Comparison of ENCODE assay signal across 14 cellular contexts in the genomic region with DNA sequence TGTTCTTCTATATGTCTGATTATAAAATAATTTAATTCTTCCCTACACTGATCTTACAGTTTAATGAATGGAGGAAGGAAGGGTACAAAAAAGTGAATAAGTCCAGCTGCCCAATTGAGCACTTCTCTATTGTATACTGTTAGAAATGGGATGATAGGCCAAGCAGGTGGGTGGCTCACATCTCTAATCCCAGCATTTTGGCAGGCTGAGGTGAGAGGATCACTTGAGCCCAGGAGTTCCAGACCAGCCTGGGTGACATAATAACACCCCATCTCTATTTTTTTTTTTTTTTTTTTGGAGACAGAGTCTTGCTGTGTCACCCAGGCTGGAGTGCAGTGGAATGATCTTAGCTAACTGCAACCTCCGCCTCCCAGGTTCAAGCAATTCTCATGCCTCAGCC. TPM values are rescaled to one million over a fixed set of nuclear protein-coding genes. Genes with fewer than 3 reads are reported as not detected.
A peak's percentile ranks its signal among the peaks of the same experiment; 100 is the strongest.
DNase-seq lines count a peak whose midpoint lies in the region; ATAC-seq and TF ChIP-seq lines count a peak whose summit lies in the region.
"Had no signal": no experiment of that assay in that cellular context is flagged by ENCODE, and none has a peak within 500 bp of the region (broad histone marks: within the 10 kb centered on the region; RNA-seq: fewer than 3 reads in every experiment).

No MANE protein-coding gene starts in this region.

- H3K27me3 Mint-ChIP-seq in activated CD4-positive, alpha-beta T cell treated with anti-CD3 and anti-CD28 coated beads for 36 hours = no peaks in the 10 kb centered on the region
- no peaks in the 10 kb centered on the region for H3K27me3 Mint-ChIP-seq in CD8-positive, alpha-beta memory T cell
- H3K27me3 Mint-ChIP-seq in effector memory CD8-positive, alpha-beta T cell = no peaks in the 10 kb centered on the region

- POLR2A ChIA-PET in activated CD4-positive, alpha-beta T cell treated with anti-CD3 and anti-CD28 coated beads for 36 hours (lab: Charles Lee) = no interaction called here
- POLR2A ChIA-PET in CD8-positive, alpha-beta memory T cell (lab: Charles Lee) = interaction anchor here (0.7 to 1.9 kb wide), 2 partner anchors 10 to 45 kb away, joined by 4 to 11 read pairs; no protein-coding TSS in a partner anchor

- H3K4me1 Mint-ChIP-seq in activated CD4-positive, alpha-beta T cell treated with anti-CD3 and anti-CD28 coated beads for 36 hours = peaks cover 36% of the 10 kb centered on the region
- H3K4me1 Mint-ChIP-seq in CD8-positive, alpha-beta memory T cell = peaks cover 59 to 73% (median 73%) of the 10 kb centered on the region in 3 donors
- peaks cover 39 to 72% of the 10 kb centered on the region in 2 donors for H3K4me1 Mint-ChIP-seq in effector memory CD8-positive, alpha-beta T cell (ENCODE audit: low read depth in 2 of 2)

- no peak for TF ChIP-seq CTCF in neutrophil (IDR thresholded peaks at IDR 0.05)

- CTCF ChIA-PET in activated CD4-positive, alpha-beta T cell treated with anti-CD3 and anti-CD28 coated beads for 36 hours (lab: Charles Lee) = interaction anchor here (1.0 to 6.0 kb wide), 3 partner anchors 10 to 41 kb away, joined by 3 to 35 read pairs (median 3); no protein-coding TSS in a partner anchor
- CTCF ChIA-PET in CD8-positive, alpha-beta memory T cell (lab: Charles Lee) = interaction anchor here (1.3 to 3.7 kb wide), 2 partner anchors 43 to 58 kb away, joined by 3 to 24 read pairs; a partner anchor contains a TSS

- DNase-seq in activated CD4-positive, alpha-beta T cell treated with anti-CD3 and anti-CD28 coated beads for 36 hours = no peak
- DNase-seq in activated CD4-positive, alpha-beta T cell treated with anti-CD3 and anti-CD28 coated beads for 48 hours = no peak
- no peak for DNase-seq in CD8-positive, alpha-beta memory T cell
- DNase-seq in effector memory CD8-positive, alpha-beta T cell = no peak
- DNase-seq in SW480 (ENCODE audit: low spot score) = no peak
- no peak for DNase-seq in activated CD4-positive, CD25-positive, alpha-beta regulatory T cell treated with anti-CD3 and anti-CD28 coated beads, Interleukin-2, amount 50 U/mL, for 72 hours
- DNase-seq: Calu3, IMR-90, NCI-H1417 treated with DMSO at 0.1 percent for 48 hours, NCI-H2029, NCI-H510A treated with DMSO at 0.1 percent for 48 hours had no signal

- H3K4me3 ChIP-seq in CD8-positive, alpha-beta memory T cell (ENCODE audit: low read length) = no peak overlapping the region
- no peak overlapping the region for H3K4me3 ChIP-seq in neutrophil (ENCODE audit: low read depth in 1 of 2, low read length in 1 of 2)

- no peak for ATAC-seq in activated CD4-positive, alpha-beta T cell treated with anti-CD3 and anti-CD28 coated beads for 36 hours
- no peak for ATAC-seq in effector memory CD8-positive, alpha-beta T cell (replicated peaks)
- ATAC-seq in GM18520 (IDR thresholded peaks at IDR 0.05; ENCODE audit: unreplicated experiment) = no peak

- no peak overlapping the region for H3K4me3 Mint-ChIP-seq in activated CD4-positive, alpha-beta T cell treated with anti-CD3 and anti-CD28 coated beads for 36 hours
- peak overlapping the region in 1 of 7 donors; percentile 14 for H3K4me3 Mint-ChIP-seq in CD8-positive, alpha-beta memory T cell
- peak overlapping the region in 1 of 2 donors; percentile 4 for H3K4me3 Mint-ChIP-seq in effector memory CD8-positive, alpha-beta T cell

- intact Hi-C loops in activated CD4-positive, alpha-beta T cell treated with anti-CD3 and anti-CD28 coated beads for 36 hours (cut with DNase I, micrococcal nuclease) = no loop called here

- peaks cover 32% of the 10 kb centered on the region for H3K4me1 ChIP-seq in CD8-positive, alpha-beta memory T cell (ENCODE audit: insufficient read depth, low read length)
- H3K4me1 ChIP-seq in neutrophil (ENCODE audit: control insufficient read depth in 1 of 2, insufficient read depth in 1 of 2, low read depth in 1 of 2, low read length in 1 of 2) = peaks cover 18 to 32% of the 10 kb centered on the region in 2 experiments

- no peak overlapping the region for H3K27ac ChIP-seq in CD8-positive, alpha-beta memory T cell (ENCODE audit: low read depth, low read length)
- peak overlapping the region; percentile 18 for H3K27ac ChIP-seq in neutrophil
- H3K27ac ChIP-seq: C4-2B had no signal

- no peaks in the 10 kb centered on the region for H3K27me3 ChIP-seq in CD8-positive, alpha-beta memory T cell (ENCODE audit: insufficient read depth, low read length, poor library complexity, severe bottlenecking)
- H3K27me3 ChIP-seq in neutrophil = no peaks in the 10 kb centered on the region

- no peaks in the 10 kb centered on the region for H3K9me3 Mint-ChIP-seq in activated CD4-positive, alpha-beta T cell treated with anti-CD3 and anti-CD28 coated beads for 36 hours (ENCODE audit: low read depth)
- no peaks in the 10 kb centered on the region for H3K9me3 Mint-ChIP-seq in CD8-positive, alpha-beta memory T cell
- H3K9me3 Mint-ChIP-seq in effector memory CD8-positive, alpha-beta T cell = no peaks in the 10 kb centered on the region

- H3K36me3 ChIP-seq in CD8-positive, alpha-beta memory T cell (ENCODE audit: insufficient read depth, low read length) = peaks cover 18% of the 10 kb centered on the region
- peaks cover 8% of the 10 kb centered on the region for H3K36me3 ChIP-seq in neutrophil

- no peaks in the 10 kb centered on the region for H3K9me3 ChIP-seq in CD8-positive, alpha-beta memory T cell (ENCODE audit: low read length)
- H3K9me3 ChIP-seq in neutrophil = no peaks in the 10 kb centered on the region

- H3K27ac Mint-ChIP-seq in activated CD4-positive, alpha-beta T cell treated with anti-CD3 and anti-CD28 coated beads for 36 hours = peak overlapping the region; percentile 48
- H3K27ac Mint-ChIP-seq in CD8-positive, alpha-beta memory T cell = peak overlapping the region in 7 of 8 donors; percentile 94 to 100 (median 96)
- H3K27ac Mint-ChIP-seq in effector memory CD8-positive, alpha-beta T cell = peak overlapping the region; percentile 94

- H3K36me3 Mint-ChIP-seq in activated CD4-positive, alpha-beta T cell treated with anti-CD3 and anti-CD28 coated beads for 36 hours (ENCODE audit: low read depth) = peaks cover 25% of the 10 kb centered on the region
- H3K36me3 Mint-ChIP-seq in CD8-positive, alpha-beta memory T cell = peaks cover 19 to 68% (median 24%) of the 10 kb centered on the region in 3 donors
- H3K36me3 Mint-ChIP-seq in effector memory CD8-positive, alpha-beta T cell (ENCODE audit: insufficient read depth) = peaks cover 75% of the 10 kb centered on the region

RNA-seq across cellular contexts. Expression of a gene that starts 57.4 kb away (rescaled TPM):
- total RNA-seq in activated CD4-positive, alpha-beta T cell treated with anti-CD3 and anti-CD28 coated beads for 36 hours = 10 to 100 TPM; 36.2 to 38.8 TPM
- total RNA-seq in CD8-positive, alpha-beta memory T cell = 10 to 100 TPM; 26.8 to 28.9 TPM
- polyA plus RNA-seq in CD8-positive, alpha-beta memory T cell = 37.7 TPM
